Comparison of ENCODE assay signal across 8 cellular contexts in the genomic region with DNA sequence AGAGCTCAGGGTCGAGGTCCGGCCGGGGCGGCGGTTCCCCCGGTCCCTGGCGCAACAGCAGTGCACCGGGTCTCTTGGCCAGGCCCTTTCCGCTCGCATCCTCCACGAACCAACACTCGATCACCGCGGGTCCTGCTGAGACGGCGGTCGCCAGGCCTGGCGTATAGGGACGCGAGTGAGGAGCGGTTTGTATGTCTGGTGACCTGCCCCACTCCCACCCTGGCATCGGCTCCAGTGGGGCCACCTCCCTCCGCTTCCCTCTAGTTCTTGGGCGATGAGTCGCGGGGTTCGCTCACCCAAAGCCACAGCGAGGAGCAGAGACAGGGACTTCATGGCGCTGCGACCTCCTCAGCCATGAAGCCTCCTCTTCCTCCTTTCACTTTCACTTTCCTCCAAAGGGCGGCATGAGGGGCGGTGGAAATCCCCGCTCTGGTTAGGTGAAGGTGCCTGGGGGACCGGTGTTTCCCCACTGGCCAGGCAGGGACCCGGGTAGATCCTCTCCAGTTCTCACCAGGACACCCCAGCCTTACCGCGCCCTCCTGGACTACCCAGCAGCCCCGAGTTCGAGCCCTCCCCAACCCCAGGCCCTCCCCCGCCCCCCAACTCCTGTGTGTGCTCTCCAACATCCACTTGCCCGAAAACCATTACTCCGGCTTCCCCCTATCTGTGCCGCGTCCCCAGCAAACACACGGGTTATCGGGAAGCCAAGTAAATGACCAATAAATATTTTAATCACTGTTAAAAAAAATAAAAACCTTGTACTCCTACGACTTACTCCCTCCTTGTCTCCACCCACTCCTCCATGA. TPM values are rescaled to one million over a fixed set of nuclear protein-coding genes. Genes with fewer than 3 reads are reported as not detected.
A peak's percentile ranks its signal among the peaks of the same experiment; 100 is the strongest.
DNase-seq lines count a peak whose midpoint lies in the region; ATAC-seq and TF ChIP-seq lines count a peak whose summit lies in the region.

A gene (minus strand): TSS at position 370 of the 806 bp plus-strand sequence. CDS start 37 bp downstream, at position 333.

- no peaks in the 10 kb centered on the region for H3K9me3 ChIP-seq in SJCRH30 (replicated peaks)
- H3K9me3 ChIP-seq in gastroesophageal sphincter: no peaks in the 10 kb centered on the region
- no peaks in the 10 kb centered on the region for H3K9me3 ChIP-seq in neuron (ENCODE audit: low read length)

- H3K27me3 ChIP-seq in SJCRH30 (no peaks in the 10 kb centered on the region), gastroesophageal sphincter (no peaks in the 10 kb centered on the region), neuron (ENCODE audit: insufficient read depth, low read length) (no peaks in the 10 kb centered on the region)

- 0% methylated on average over 10 to 13 of the region's 47 CpGs for WGBS in gastroesophageal sphincter (ENCODE audit: low coverage in 1 of 2), 2 donors

- H3K4me1 ChIP-seq in SJCRH30: peaks cover 7% of the 10 kb centered on the region
- peaks cover 0 to 69% (median 13%) of the 10 kb centered on the region in 3 donors for H3K4me1 ChIP-seq in gastroesophageal sphincter
- peaks cover 32% of the 10 kb centered on the region for H3K4me1 ChIP-seq in neuron (ENCODE audit: insufficient read depth, low read length)

- peaks cover 6% of the 10 kb centered on the region; the same call in 1 of the 2 replicates for H3K36me3 ChIP-seq in SJCRH30
- peaks cover 0 to 35% of the 10 kb centered on the region in 2 donors for H3K36me3 ChIP-seq in gastroesophageal sphincter
- peaks cover 14% of the 10 kb centered on the region for H3K36me3 ChIP-seq in neuron (ENCODE audit: insufficient read depth, low read length)

- DNase-seq in AG08395 (ENCODE audit: low spot score): peak; percentile 50
- peak; percentile 45 to 59 for DNase-seq in SJCRH30
- peak; percentile 86 for DNase-seq in activated naive CD4-positive, alpha-beta T cell treated with Interleukin-2 at 50 U/mL for 16 hours

- TF ChIP-seq CTCF in gastroesophageal sphincter (IDR thresholded peaks at IDR 0.05) (no peak), subcutaneous adipose tissue (IDR thresholded peaks at IDR 0.05; ENCODE audit: low read depth) (no peak)

- H3K4me3 ChIP-seq in SJCRH30 (peak within 1 kb of the TSS; percentile 74), gastroesophageal sphincter (peak within 1 kb of the TSS; percentile 70 to 89), neuron (ENCODE audit: low read length) (peak within 1 kb of the TSS; percentile 79)

- ATAC-seq in GM18907 (IDR thresholded peaks at IDR 0.05; ENCODE audit: unreplicated experiment) (peak; percentile 41), HG03571 (IDR thresholded peaks at IDR 0.05; ENCODE audit: unreplicated experiment) (peak; percentile 41), gastroesophageal sphincter (peak; percentile 6)

- peak within 1 kb of the TSS; percentile 28; the same call in 1 of the 2 replicates for H3K27ac ChIP-seq in SJCRH30
- H3K27ac ChIP-seq in gastroesophageal sphincter: peak within 1 kb of the TSS; percentile 81 to 98 (median 94)

- TF ChIP-seq POLR2A in gastroesophageal sphincter (IDR thresholded peaks at IDR 0.05): peak; percentile 24 to 45

- no peak for TF ChIP-seq EP300 in gastroesophageal sphincter (IDR thresholded peaks at IDR 0.05)

- H2AFZ ChIP-seq in neuron (ENCODE audit: low read depth, low read length): peak within 1 kb of the TSS; percentile 41

RNA-seq across cellular contexts. Expression of the gene that starts here (rescaled TPM):
- 15.4 and 16.2 TPM in 2 replicates for total RNA-seq in SJCRH30 (2014; rRNA removed; shearing (Covaris generic))
- total RNA-seq in gastroesophageal sphincter: 100 to 1,000 TPM in 1 of 4 donors, 10 to 100 TPM in 3; 62.9 to 136 (median 69.2) TPM
- total RNA-seq in subcutaneous adipose tissue: 10 to 100 TPM; 36.2 to 77.0 (median 50.5) TPM

Comparison
In these comparisons a context has a peak if more than half of its experiments do, and no peak if none do; other contexts are left out.
1. Peak in every context shown above with its lines: DNase-seq, ATAC-seq, H3K4me3 ChIP-seq and H3K27ac ChIP-seq.